3 cellular contexts compared by ENCODE assay signal in the genomic region with DNA sequence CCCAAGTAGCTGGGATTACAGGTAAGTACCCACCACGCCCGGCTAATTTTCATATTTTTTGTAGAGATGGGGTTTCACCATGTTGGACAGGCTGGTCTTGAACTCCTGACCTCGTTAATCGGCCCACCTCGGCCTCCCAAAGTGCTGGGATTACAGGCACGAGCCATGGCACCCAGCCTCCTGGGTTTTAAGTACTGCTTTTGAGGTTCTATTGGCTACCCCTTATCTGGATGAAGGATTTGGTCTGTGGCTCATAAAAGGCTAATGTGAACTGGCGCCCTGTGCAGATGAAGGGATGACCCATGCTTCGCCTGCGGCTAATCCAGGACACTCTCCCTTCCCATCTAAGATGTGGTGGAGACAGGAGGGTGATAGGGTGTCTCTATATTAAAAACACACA. TPM values are rescaled to one million over a fixed set of nuclear protein-coding genes. Genes with fewer than 3 reads are reported as not detected.
"Had no signal": no experiment of that assay in that cellular context is flagged by ENCODE, and none has a peak within 500 bp of the region (broad histone marks: within the 10 kb centered on the region; RNA-seq: fewer than 3 reads in every experiment).

No MANE protein-coding gene starts in this region.

RNA-seq across cellular contexts. Expression of a gene that starts 25.6 kb away (rescaled TPM):
- total RNA-seq: Right ventricle myocardium superior, SJSA1 had no signal
- polyA plus RNA-seq: IgD-negative memory B cell had no signal
